Comparison of ENCODE assay signal across 1 cellular context in the genomic region with DNA sequence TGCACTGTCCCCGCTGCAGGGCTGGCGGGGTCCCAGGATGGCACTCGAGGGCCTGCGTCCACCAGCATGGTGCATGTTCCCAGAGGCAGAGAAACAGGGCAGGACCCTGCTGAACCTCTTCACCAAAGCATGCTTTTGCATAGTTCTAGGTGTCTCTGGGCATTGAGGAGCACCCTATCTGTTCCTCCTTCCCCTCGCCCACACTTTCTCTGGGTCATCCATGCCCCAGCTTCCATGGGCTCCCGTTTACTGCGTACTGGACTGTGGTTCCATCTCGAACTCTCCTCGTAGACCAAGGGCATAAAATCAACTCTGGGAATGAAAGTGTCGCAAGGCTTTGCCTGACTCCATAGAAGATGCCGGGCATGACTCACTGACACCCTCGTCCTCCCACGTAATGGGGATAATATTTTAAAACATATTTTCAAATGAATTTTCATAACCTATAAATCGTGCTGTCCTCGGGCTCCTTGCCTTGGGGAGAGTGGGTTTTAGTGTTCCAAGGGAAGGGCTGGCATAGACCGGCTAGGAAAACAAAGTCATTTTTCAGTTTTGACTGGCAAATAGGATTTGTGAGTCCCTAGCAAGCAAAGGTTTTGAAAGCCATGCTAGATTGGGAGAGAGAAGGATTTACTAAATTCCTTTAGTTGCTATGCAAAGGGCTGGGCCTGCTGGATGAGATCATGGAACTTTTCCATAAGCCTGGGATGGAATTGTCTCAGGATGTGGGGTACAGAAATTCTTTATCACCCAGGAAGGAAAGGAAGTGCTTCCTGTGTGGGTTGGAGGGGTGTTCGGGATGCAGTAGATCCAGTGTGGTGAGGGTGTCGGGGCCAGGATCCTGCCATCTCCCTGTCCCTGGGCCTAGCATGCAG.
TF ChIP-seq lines count a peak whose summit lies in the region.

No MANE protein-coding gene starts in this region.

TF ChIP-seq in HepG2, 621 proteins besides CTCF, POLR2A, EP300 and RAD21:
- no peak for TF ChIP-seq RBM22 (optimal IDR thresholded peaks at IDR 0.05; ENCODE audit: low read length)
- TF ChIP-seq KDM4B (CRISPR knock-in tag; IDR thresholded peaks at IDR 0.05), result no peak
- no peak for TF ChIP-seq ZBTB2 (CRISPR knock-in tag; IDR thresholded peaks at IDR 0.05; ENCODE audit: low read depth)
- TF ChIP-seq SSRP1 (CRISPR knock-in tag; IDR thresholded peaks at IDR 0.05), result no peak
- no peak for TF ChIP-seq ZNF362 (CRISPR knock-in tag; IDR thresholded peaks at IDR 0.05; ENCODE audit: borderline replicate concordance)
- no peak for TF ChIP-seq GABPA (IDR thresholded peaks at IDR 0.05; ENCODE audit: low read depth, low read length)
- no peak for TF ChIP-seq GABPA (CRISPR knock-in tag; IDR thresholded peaks at IDR 0.05; ENCODE audit: low read depth)
- TF ChIP-seq, protein P1, sequence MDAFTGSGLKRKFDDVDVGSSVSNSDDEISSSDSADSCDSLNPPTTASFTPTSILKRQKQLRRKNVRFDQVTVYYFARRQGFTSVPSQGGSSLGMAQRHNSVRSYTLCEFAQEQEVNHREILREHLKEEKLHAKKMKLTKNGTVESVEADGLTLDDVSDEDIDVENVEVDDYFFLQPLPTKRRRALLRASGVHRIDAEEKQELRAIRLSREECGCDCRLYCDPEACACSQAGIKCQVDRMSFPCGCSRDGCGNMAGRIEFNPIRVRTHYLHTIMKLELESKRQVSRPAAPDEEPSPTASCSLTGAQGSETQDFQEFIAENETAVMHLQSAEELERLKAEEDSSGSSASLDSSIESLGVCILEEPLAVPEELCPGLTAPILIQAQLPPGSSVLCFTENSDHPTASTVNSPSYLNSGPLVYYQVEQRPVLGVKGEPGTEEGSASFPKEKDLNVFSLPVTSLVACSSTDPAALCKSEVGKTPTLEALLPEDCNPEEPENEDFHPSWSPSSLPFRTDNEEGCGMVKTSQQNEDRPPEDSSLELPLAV (CRISPR knock-in tag; conservative IDR thresholded peaks at IDR 0.05; ENCODE audit: low read depth), result no peak
- TF ChIP-seq ELF3 (CRISPR knock-in tag; IDR thresholded peaks at IDR 0.05), result no peak
- no peak for TF ChIP-seq ZNF775 (CRISPR knock-in tag; IDR thresholded peaks at IDR 0.05; ENCODE audit: borderline replicate concordance)
- no peak for TF ChIP-seq ZNF484 (CRISPR knock-in tag; IDR thresholded peaks at IDR 0.05; ENCODE audit: borderline replicate concordance, low read depth)
- TF ChIP-seq PPARG (CRISPR knock-in tag; conservative IDR thresholded peaks at IDR 0.05), result no peak
- no peak for TF ChIP-seq ZNF496 (CRISPR knock-in tag; IDR thresholded peaks at IDR 0.05; ENCODE audit: insufficient replicate concordance)
- no peak for TF ChIP-seq ZMYM3 (CRISPR knock-in tag; IDR thresholded peaks at IDR 0.05)
- no peak for TF ChIP-seq MLLT10 (CRISPR knock-in tag; IDR thresholded peaks at IDR 0.05)
